In the genomic region with DNA sequence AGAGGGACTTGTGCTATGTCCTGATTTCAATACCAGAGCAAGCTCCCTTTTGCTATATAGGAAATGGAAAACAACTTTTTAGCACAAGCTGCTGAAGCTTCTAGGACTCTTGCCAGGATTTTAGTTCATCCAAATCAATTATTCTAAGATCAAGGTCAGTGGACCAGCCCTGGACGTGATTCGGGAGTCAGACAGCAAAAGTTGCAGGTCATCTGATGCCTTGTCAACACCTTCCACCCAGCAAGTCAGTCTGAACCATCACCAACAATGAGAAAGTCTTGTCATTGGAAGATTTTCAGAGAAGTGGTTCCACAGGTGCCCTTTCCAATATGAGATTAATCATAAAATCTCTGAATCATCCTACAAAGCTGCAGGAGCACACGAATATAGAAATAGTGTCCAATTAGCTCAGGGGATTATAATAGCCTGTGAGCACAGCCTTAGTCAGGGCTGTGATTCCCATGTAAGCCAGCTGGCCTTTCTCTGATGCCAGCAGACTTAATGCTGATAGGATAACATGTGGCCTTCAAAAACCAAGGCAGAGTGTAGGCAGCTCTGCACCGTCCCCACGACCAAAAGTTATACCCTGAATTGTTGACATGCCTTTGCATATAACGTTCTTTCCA, we compare ENCODE assay signal across 12 cellular contexts.
DNase-seq lines count a peak whose midpoint lies in the region; ATAC-seq and TF ChIP-seq lines count a peak whose summit lies in the region.
"Had no signal": no experiment of that assay in that cellular context is flagged by ENCODE, and none has a peak within 500 bp of the region (broad histone marks: within the 10 kb centered on the region; RNA-seq: fewer than 3 reads in every experiment).

No MANE protein-coding gene starts in this region.

- 1 to 3% methylated on average over 6 of the region's 6 CpGs for WGBS in GM23248 (ENCODE audit: low coverage in 1 of 2, low lambda C conversion rate in 2 of 2, missing lambda C conversion rate in 2 of 2), 2 experiments

- H3K4me3 ChIP-seq in GM23248 (no peak overlapping the region), fibroblast of villous mesenchyme (ENCODE audit: low read depth, low read length) (no peak overlapping the region), skeletal muscle satellite cell (ENCODE audit: low read length) (no peak overlapping the region), lower lobe of right lung (no peak overlapping the region)
- H3K4me3 ChIP-seq: PC-9, suprapubic skin had no signal

- H3K79me2 ChIP-seq in GM23248 (ENCODE audit: insufficient read depth) = no peaks in the 10 kb centered on the region

- H3F3A ChIP-seq in GM23248 (ENCODE audit: insufficient read depth) = peaks cover 21% of the 10 kb centered on the region

- DNase-seq in GM23248 = peak; percentile 94
- peak; percentile 27 for DNase-seq in fibroblast of villous mesenchyme (ENCODE audit: low read depth)
- DNase-seq in lower lobe of right lung = no peak
- DNase-seq in SIG-M5 (lab: John Stamatoyannopoulos, UW) = no peak
- DNase-seq: dermis blood vessel endothelial cell, KG1, mesendoderm had no signal

- H2AFZ ChIP-seq in GM23248 = no peak overlapping the region
- H2AFZ ChIP-seq: PC-9 had no signal

- H3K36me3 ChIP-seq in GM23248 (ENCODE audit: low read depth) (no peaks in the 10 kb centered on the region), skeletal muscle satellite cell (ENCODE audit: insufficient read depth, low read length) (no peaks in the 10 kb centered on the region), lower lobe of right lung (no peaks in the 10 kb centered on the region)
- H3K36me3 ChIP-seq: suprapubic skin had no signal

- ATAC-seq in SK-N-SH treated with all-trans-retinoic acid at 6 μM for 48 hours (peak; percentile 82), lower lobe of right lung (no peak), GM21423 (IDR thresholded peaks at IDR 0.05; ENCODE audit: unreplicated experiment) (no peak)

- no peak for TF ChIP-seq CTCF in fibroblast of villous mesenchyme (IDR thresholded peaks at IDR 0.05; ENCODE audit: insufficient read depth, low read depth, low read length)
- TF ChIP-seq CTCF in lower lobe of right lung (IDR thresholded peaks at IDR 0.05) = no peak

- in situ Hi-C loops in GM23248 (cut with MboI) = loop anchor here (10.0 to 25.0 kb wide), 2 partner anchors 404 to 502 kb away; no protein-coding TSS in a partner anchor

- H3K9me2 ChIP-seq in GM23248 (ENCODE audit: insufficient read depth) = no peaks in the 10 kb centered on the region

- no peaks in the 10 kb centered on the region for H3K9me3 ChIP-seq in GM23248 (ENCODE audit: low read depth)
- no peaks in the 10 kb centered on the region for H3K9me3 ChIP-seq in skeletal muscle satellite cell (replicated peaks; ENCODE audit: low read length)
- no peaks in the 10 kb centered on the region for H3K9me3 ChIP-seq in lower lobe of right lung
- H3K9me3 ChIP-seq: suprapubic skin had no signal

- H3K9ac ChIP-seq in GM23248 (no peak overlapping the region; the same call in 1 of the 2 replicates), skeletal muscle satellite cell (ENCODE audit: low read depth, low read length) (no peak overlapping the region)

- no peaks in the 10 kb centered on the region for H4K20me1 ChIP-seq in GM23248 (ENCODE audit: insufficient read depth)

- intact Hi-C loops in lower lobe of right lung (cut with DNase I) = no loop called here

- peak overlapping the region; percentile 67 for H3K4me2 ChIP-seq in GM23248 (ENCODE audit: unreplicated experiment)
- H3K4me2 ChIP-seq in skeletal muscle satellite cell (ENCODE audit: low read length) = peak overlapping the region; percentile 43
- H3K4me2 ChIP-seq: PC-9 had no signal

- H3K27ac ChIP-seq in GM23248 (peak overlapping the region; percentile 55), lower lobe of right lung (no peak overlapping the region)
- H3K27ac ChIP-seq: PC-9, suprapubic skin had no signal

- no peaks in the 10 kb centered on the region for H3K27me3 ChIP-seq in GM23248 (replicated peaks; ENCODE audit: insufficient read depth)
- H3K27me3 ChIP-seq in skeletal muscle satellite cell (ENCODE audit: control insufficient read depth, insufficient read depth, low read length) = peaks cover 4% of the 10 kb centered on the region
- no peaks in the 10 kb centered on the region for H3K27me3 ChIP-seq in lower lobe of right lung (ENCODE audit: low read depth)
- H3K27me3 ChIP-seq: suprapubic skin had no signal

- H3K4me1 ChIP-seq in GM23248 (ENCODE audit: insufficient read depth) = peaks cover 30% of the 10 kb centered on the region
- H3K4me1 ChIP-seq in skeletal muscle satellite cell (ENCODE audit: control insufficient read depth, insufficient read depth, low read length) = peaks cover 22% of the 10 kb centered on the region
- no peaks in the 10 kb centered on the region for H3K4me1 ChIP-seq in lower lobe of right lung
- H3K4me1 ChIP-seq: suprapubic skin had no signal

TF ChIP-seq in SK-N-SH treated with all-trans-retinoic acid at 6 μM for 48 hours, 23 proteins besides CTCF, POLR2A, EP300 and RAD21 (continues in another document):
- TF ChIP-seq ZNF70 (CRISPR knock-in tag; IDR thresholded peaks at IDR 0.05) (no peak), SNAI2 (CRISPR knock-in tag; IDR thresholded peaks at IDR 0.05) (no peak), ZNF8 (CRISPR knock-in tag; IDR thresholded peaks at IDR 0.05) (no peak), ZFP3 (CRISPR knock-in tag; IDR thresholded peaks at IDR 0.05) (no peak)
- TF ChIP-seq, protein P1, sequence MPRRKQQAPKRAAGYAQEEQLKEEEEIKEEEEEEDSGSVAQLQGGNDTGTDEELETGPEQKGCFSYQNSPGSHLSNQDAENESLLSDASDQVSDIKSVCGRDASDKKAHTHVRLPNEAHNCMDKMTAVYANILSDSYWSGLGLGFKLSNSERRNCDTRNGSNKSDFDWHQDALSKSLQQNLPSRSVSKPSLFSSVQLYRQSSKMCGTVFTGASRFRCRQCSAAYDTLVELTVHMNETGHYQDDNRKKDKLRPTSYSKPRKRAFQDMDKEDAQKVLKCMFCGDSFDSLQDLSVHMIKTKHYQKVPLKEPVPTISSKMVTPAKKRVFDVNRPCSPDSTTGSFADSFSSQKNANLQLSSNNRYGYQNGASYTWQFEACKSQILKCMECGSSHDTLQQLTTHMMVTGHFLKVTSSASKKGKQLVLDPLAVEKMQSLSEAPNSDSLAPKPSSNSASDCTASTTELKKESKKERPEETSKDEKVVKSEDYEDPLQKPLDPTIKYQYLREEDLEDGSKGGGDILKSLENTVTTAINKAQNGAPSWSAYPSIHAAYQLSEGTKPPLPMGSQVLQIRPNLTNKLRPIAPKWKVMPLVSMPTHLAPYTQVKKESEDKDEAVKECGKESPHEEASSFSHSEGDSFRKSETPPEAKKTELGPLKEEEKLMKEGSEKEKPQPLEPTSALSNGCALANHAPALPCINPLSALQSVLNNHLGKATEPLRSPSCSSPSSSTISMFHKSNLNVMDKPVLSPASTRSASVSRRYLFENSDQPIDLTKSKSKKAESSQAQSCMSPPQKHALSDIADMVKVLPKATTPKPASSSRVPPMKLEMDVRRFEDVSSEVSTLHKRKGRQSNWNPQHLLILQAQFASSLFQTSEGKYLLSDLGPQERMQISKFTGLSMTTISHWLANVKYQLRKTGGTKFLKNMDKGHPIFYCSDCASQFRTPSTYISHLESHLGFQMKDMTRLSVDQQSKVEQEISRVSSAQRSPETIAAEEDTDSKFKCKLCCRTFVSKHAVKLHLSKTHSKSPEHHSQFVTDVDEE (CRISPR knock-in tag; IDR thresholded peaks at IDR 0.05) = no peak
- TF ChIP-seq, protein P2, sequence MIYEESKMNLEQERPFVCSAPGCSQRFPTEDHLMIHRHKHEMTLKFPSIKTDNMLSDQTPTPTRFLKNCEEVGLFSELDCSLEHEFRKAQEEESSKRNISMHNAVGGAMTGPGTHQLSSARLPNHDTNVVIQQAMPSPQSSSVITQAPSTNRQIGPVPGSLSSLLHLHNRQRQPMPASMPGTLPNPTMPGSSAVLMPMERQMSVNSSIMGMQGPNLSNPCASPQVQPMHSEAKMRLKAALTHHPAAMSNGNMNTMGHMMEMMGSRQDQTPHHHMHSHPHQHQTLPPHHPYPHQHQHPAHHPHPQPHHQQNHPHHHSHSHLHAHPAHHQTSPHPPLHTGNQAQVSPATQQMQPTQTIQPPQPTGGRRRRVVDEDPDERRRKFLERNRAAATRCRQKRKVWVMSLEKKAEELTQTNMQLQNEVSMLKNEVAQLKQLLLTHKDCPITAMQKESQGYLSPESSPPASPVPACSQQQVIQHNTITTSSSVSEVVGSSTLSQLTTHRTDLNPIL (CRISPR knock-in tag; IDR thresholded peaks at IDR 0.05; ENCODE audit: low read depth) = no peak
- TF ChIP-seq, protein P3, sequence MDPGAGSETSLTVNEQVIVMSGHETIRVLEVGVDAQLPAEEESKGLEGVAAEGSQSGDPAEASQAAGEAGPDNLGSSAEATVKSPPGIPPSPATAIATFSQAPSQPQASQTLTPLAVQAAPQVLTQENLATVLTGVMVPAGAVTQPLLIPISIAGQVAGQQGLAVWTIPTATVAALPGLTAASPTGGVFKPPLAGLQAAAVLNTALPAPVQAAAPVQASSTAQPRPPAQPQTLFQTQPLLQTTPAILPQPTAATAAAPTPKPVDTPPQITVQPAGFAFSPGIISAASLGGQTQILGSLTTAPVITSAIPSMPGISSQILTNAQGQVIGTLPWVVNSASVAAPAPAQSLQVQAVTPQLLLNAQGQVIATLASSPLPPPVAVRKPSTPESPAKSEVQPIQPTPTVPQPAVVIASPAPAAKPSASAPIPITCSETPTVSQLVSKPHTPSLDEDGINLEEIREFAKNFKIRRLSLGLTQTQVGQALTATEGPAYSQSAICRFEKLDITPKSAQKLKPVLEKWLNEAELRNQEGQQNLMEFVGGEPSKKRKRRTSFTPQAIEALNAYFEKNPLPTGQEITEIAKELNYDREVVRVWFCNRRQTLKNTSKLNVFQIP (CRISPR knock-in tag; IDR thresholded peaks at IDR 0.05; ENCODE audit: borderline replicate concordance, low read depth) = no peak
- TF ChIP-seq, protein P4, sequence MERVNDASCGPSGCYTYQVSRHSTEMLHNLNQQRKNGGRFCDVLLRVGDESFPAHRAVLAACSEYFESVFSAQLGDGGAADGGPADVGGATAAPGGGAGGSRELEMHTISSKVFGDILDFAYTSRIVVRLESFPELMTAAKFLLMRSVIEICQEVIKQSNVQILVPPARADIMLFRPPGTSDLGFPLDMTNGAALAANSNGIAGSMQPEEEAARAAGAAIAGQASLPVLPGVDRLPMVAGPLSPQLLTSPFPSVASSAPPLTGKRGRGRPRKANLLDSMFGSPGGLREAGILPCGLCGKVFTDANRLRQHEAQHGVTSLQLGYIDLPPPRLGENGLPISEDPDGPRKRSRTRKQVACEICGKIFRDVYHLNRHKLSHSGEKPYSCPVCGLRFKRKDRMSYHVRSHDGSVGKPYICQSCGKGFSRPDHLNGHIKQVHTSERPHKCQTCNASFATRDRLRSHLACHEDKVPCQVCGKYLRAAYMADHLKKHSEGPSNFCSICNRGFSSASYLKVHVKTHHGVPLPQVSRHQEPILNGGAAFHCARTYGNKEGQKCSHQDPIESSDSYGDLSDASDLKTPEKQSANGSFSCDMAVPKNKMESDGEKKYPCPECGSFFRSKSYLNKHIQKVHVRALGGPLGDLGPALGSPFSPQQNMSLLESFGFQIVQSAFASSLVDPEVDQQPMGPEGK (CRISPR knock-in tag; IDR thresholded peaks at IDR 0.05; ENCODE audit: borderline replicate concordance) = no peak

Comparison
In these comparisons a context has a peak if more than half of its experiments do, and no peak if none do; other contexts are left out.
1. DNase-seq: peak in GM23248 (single experiment) and fibroblast of villous mesenchyme (single experiment); none in lower lobe of right lung (single experiment) and SIG-M5 (single experiment).